ENCODE assay signal across 12 cellular contexts in the genomic region with DNA sequence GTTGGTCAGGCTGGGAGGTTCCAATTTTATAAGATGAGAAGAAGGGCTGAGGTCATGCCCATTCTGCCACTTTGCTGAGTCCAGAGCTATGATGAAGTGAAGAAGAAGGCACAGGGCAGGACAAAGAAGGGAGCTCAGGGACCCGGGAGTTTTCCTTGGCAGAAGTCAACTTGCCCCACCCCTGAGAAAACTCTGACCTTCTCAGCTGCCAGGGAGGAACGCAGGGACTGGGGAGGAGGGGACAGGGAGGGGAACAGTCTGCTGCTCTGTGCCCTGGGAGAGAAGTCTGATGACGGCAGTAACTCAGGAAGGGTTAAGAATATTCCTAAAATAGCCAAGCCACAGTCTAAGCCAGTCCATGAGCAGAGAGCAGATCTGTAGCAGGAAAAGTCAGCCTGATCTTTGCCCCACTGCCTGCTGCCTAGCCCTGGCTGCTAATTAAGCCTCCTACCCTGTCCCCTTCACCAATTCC. TPM values are rescaled to one million over a fixed set of nuclear protein-coding genes. Genes with fewer than 3 reads are reported as not detected.
DNase-seq lines count a peak whose midpoint lies in the region; ATAC-seq and TF ChIP-seq lines count a peak whose summit lies in the region.
"Had no signal": no experiment of that assay in that cellular context is flagged by ENCODE, and none has a peak within 500 bp of the region (broad histone marks: within the 10 kb centered on the region; RNA-seq: fewer than 3 reads in every experiment).

No MANE protein-coding gene starts in this region.

- H3K27ac Mint-ChIP-seq in nephron progenitor cell, result no peak overlapping the region
- H3K27ac Mint-ChIP-seq: activated T-helper 2 cell treated with anti-CD3 and anti-CD28 coated beads, Interferon-gamma antibody, Interleukin-2, Interleukin-4, amounts not matched to agents 10 μg/mL and 5 μg/mL and 100 μg/mL, durations not matched to agents 14 hours and 24 hours and 36 hours; progenitor cell of endocrine pancreas had no signal

- no peak for ATAC-seq in GM21529 (IDR thresholded peaks at IDR 0.05; ENCODE audit: unreplicated experiment)

- WGBS in lower leg skin, 2 donors, result 3 to 16% methylated on average over 3 of the region's 3 CpGs
- 10 to 12% methylated on average over 2 to 3 of the region's 3 CpGs for WGBS in transverse colon (ENCODE audit: low coverage in 1 of 2), 2 donors

- no peaks in the 10 kb centered on the region for H3K36me3 ChIP-seq in transverse colon

- H3K4me1 ChIP-seq in transverse colon, result peaks cover 7 to 31% (median 15%) of the 10 kb centered on the region in 4 donors

- intact Hi-C loops in lower leg skin (cut with DNase I; ENCODE audit: low total_unique reads), result no loop called here
- intact Hi-C loops in transverse colon (cut with DNase I; ENCODE audit: low total_unique reads), result no loop called here

- H3K27ac ChIP-seq in caudate nucleus (ENCODE audit: low read depth, low read length) (peak overlapping the region; percentile 8), transverse colon (peak overlapping the region; percentile 40 to 58 (median 50))
- H3K27ac ChIP-seq: VCaP had no signal

- H3K36me3 Mint-ChIP-seq in nephron progenitor cell (ENCODE audit: low read depth), result no peaks in the 10 kb centered on the region

- in situ Hi-C loops in transverse colon (cut with MboI; ENCODE audit: low pct_ligation_motif_present in 1 of 4, low pct_unique_long_range_greater_than_20kb in 1 of 4, low sequenced_read_pairs in 3 of 4), result no loop called here

- no peak for DNase-seq in caudate nucleus (lab: John Stamatoyannopoulos, UW)
- peak; percentile 45 to 90 for DNase-seq in lower leg skin (ENCODE audit: low spot score in 2 of 2)
- peak; percentile 55 for DNase-seq in transverse colon
- no peak for DNase-seq in H4 (ENCODE audit: low spot score)
- DNase-seq in nephron progenitor cell, result no peak
- DNase-seq: DND-41, NCI-H1694 treated with DMSO at 0.1 percent for 48 hours, OCI-M1 had no signal

- H3K4me3 ChIP-seq in lower leg skin (ENCODE audit: low read depth, poor library complexity, severe bottlenecking), result no peak overlapping the region
- H3K4me3 ChIP-seq in transverse colon, result no peak overlapping the region

- TF ChIP-seq POLR2A in lower leg skin (IDR thresholded peaks at IDR 0.05), result no peak
- no peak for TF ChIP-seq POLR2A in transverse colon (IDR thresholded peaks at IDR 0.05)

- TF ChIP-seq EP300 in transverse colon (IDR thresholded peaks at IDR 0.05; ENCODE audit: low read depth), result no peak

- TF ChIP-seq CTCF in lower leg skin (IDR thresholded peaks at IDR 0.05) (no peak), transverse colon (IDR thresholded peaks at IDR 0.05) (no peak), nephron progenitor cell (IDR thresholded peaks at IDR 0.05) (no peak)

- H3K4me1 Mint-ChIP-seq in nephron progenitor cell, result peaks cover 15% of the 10 kb centered on the region

- H3K9me3 Mint-ChIP-seq in nephron progenitor cell, result no peaks in the 10 kb centered on the region
- H3K9me3 Mint-ChIP-seq: activated T-helper 2 cell treated with anti-CD3 and anti-CD28 coated beads, Interferon-gamma antibody, Interleukin-2, Interleukin-4, amounts not matched to agents 10 μg/mL and 5 μg/mL and 100 μg/mL, durations not matched to agents 14 hours and 24 hours and 36 hours had no signal

- no peaks in the 10 kb centered on the region for H3K27me3 Mint-ChIP-seq in nephron progenitor cell (ENCODE audit: low read depth, poor library complexity)
- H3K27me3 Mint-ChIP-seq: progenitor cell of endocrine pancreas had no signal

- no peak overlapping the region for H3K4me3 Mint-ChIP-seq in nephron progenitor cell

- H3K9me3 ChIP-seq in transverse colon, result no peaks in the 10 kb centered on the region

- H3K27me3 ChIP-seq in transverse colon, result no peaks in the 10 kb centered on the region

RNA-seq across cellular contexts. Expression of gene ADIRF, which starts 11.7 kb away (rescaled TPM):
- total RNA-seq in lower leg skin (100 to 1,000 TPM in 1 of 4 donors, 10 to 100 TPM in 3; 72.0 to 125 (median 80.4) TPM), transverse colon (100 to 1,000 TPM in 2 of 4 donors, 10 to 100 TPM in 2; 35.0 to 194 (median 117) TPM)
- total RNA-seq in H4 (2014; rRNA removed; shearing (Covaris generic)), result not detected in 2 replicates
- total RNA-seq: activated T-helper 2 cell treated with anti-CD3 and anti-CD28 coated beads, Interferon-gamma antibody, Interleukin-2, Interleukin-4, amounts not matched to agents 10 μg/mL and 5 μg/mL and 100 μg/mL, durations not matched to agents 14 hours and 24 hours and 36 hours; progenitor cell of endocrine pancreas had no signal

RNA-seq across cellular contexts. Expression of gene SNCG, which starts 21.6 kb away (rescaled TPM):
- 10 to 100 TPM; 26.5 to 62.9 (median 41.1) TPM for total RNA-seq in lower leg skin
- 1 to 10 TPM in 2 of 4 donors, not detected in 2; 7.4 to 7.5 TPM for total RNA-seq in transverse colon
- total RNA-seq in H4 (2014; rRNA removed; shearing (Covaris generic)), result 1.7 and 2.2 TPM in 2 replicates
- total RNA-seq: activated T-helper 2 cell treated with anti-CD3 and anti-CD28 coated beads, Interferon-gamma antibody, Interleukin-2, Interleukin-4, amounts not matched to agents 10 μg/mL and 5 μg/mL and 100 μg/mL, durations not matched to agents 14 hours and 24 hours and 36 hours had no signal

RNA-seq across cellular contexts. Expression of gene MMRN2, which starts 22.6 kb away (rescaled TPM):
- total RNA-seq in lower leg skin (10 to 100 TPM; 24.5 to 50.8 (median 40.2) TPM), transverse colon (10 to 100 TPM in 1 of 4 donors, 1 to 10 TPM in 3; 1.1 to 25.3 (median 8.1) TPM)
- total RNA-seq in H4 (2014; rRNA removed; shearing (Covaris generic)), result 0.12 and 1.8 TPM in 2 replicates
- total RNA-seq: activated T-helper 2 cell treated with anti-CD3 and anti-CD28 coated beads, Interferon-gamma antibody, Interleukin-2, Interleukin-4, amounts not matched to agents 10 μg/mL and 5 μg/mL and 100 μg/mL, durations not matched to agents 14 hours and 24 hours and 36 hours had no signal

RNA-seq across cellular contexts. Expression of gene FAM25A, which starts 40.1 kb away (rescaled TPM):
- 100 to 1,000 TPM; 430 to 795 (median 736) TPM for total RNA-seq in lower leg skin
- total RNA-seq in transverse colon, result not detected
- not detected in 2 replicates for total RNA-seq in H4 (2014; rRNA removed; shearing (Covaris generic))
- total RNA-seq: activated T-helper 2 cell treated with anti-CD3 and anti-CD28 coated beads, Interferon-gamma antibody, Interleukin-2, Interleukin-4, amounts not matched to agents 10 μg/mL and 5 μg/mL and 100 μg/mL, durations not matched to agents 14 hours and 24 hours and 36 hours; progenitor cell of endocrine pancreas had no signal

Comparison
In these comparisons a context has a peak if more than half of its experiments do, and no peak if none do; other contexts are left out.
1. DNase-seq: peak in lower leg skin (2 of 2) and transverse colon (single experiment); none in caudate nucleus (0 of 61), H4 (single experiment) and nephron progenitor cell (single experiment).
2. RNA of gene ADIRF, which starts 11.7 kb away (total RNA-seq): 35.0 to 194 TPM in transverse colon and 72.0 to 125 TPM in lower leg skin; not detected in H4; every median in the first group is over 10 times any median in the second.